9 cellular contexts compared by ENCODE assay signal in genomic region chr2:32591669-32592463, GRCh38. TPM values are rescaled to one million over a fixed set of nuclear protein-coding genes. Genes with fewer than 3 reads are reported as not detected.
DNase-seq lines count a peak whose midpoint lies in the region; ATAC-seq and TF ChIP-seq lines count a peak whose summit lies in the region.
"Had no signal": no experiment of that assay in that cellular context is flagged by ENCODE, and none has a peak within 500 bp of the region (broad histone marks: within the 10 kb centered on the region; RNA-seq: fewer than 3 reads in every experiment).

No MANE protein-coding gene starts in this region.

- peaks cover 40% of the 10 kb centered on the region for H3K4me1 Mint-ChIP-seq in T-helper 1 cell treated with Interleukin-12 subunit alpha and Interleukin-12 subunit beta and Interleukin-4 antibody, amounts not matched to agents 30 μg/mL and 1 μg/mL, for 36 hours (ENCODE audit: low read depth)
- H3K4me1 Mint-ChIP-seq in naive thymus-derived CD8-positive, alpha-beta T cell = peaks cover 6 to 31% (median 24%) of the 10 kb centered on the region in 4 donors
- no peaks in the 10 kb centered on the region for H3K4me1 Mint-ChIP-seq in progenitor cell of endocrine pancreas (ENCODE audit: low read depth)

- H3K4me3 Mint-ChIP-seq in T-helper 1 cell treated with Interleukin-12 subunit alpha and Interleukin-12 subunit beta and Interleukin-4 antibody, amounts not matched to agents 30 μg/mL and 1 μg/mL, for 36 hours = peak overlapping the region; percentile 34
- H3K4me3 Mint-ChIP-seq in naive thymus-derived CD8-positive, alpha-beta T cell = peak overlapping the region in 4 of 10 donors; percentile 7 to 27 (median 17)
- no peak overlapping the region for H3K4me3 Mint-ChIP-seq in progenitor cell of endocrine pancreas (ENCODE audit: low read depth)

- H3K9me3 Mint-ChIP-seq in T-helper 1 cell treated with Interleukin-12 subunit alpha and Interleukin-12 subunit beta and Interleukin-4 antibody, amounts not matched to agents 30 μg/mL and 1 μg/mL, for 36 hours = no peaks in the 10 kb centered on the region
- H3K9me3 Mint-ChIP-seq in naive thymus-derived CD8-positive, alpha-beta T cell = no peaks in the 10 kb centered on the region
- no peaks in the 10 kb centered on the region for H3K9me3 Mint-ChIP-seq in progenitor cell of endocrine pancreas (ENCODE audit: low read depth)

- POLR2A ChIA-PET in naive thymus-derived CD8-positive, alpha-beta T cell (lab: Charles Lee) = interaction anchor here (0.7 kb wide), 1 partner anchor 84 kb away, joined by 3 read pairs; no protein-coding TSS in a partner anchor

- peak overlapping the region; percentile 92 for H3K27ac Mint-ChIP-seq in T-helper 1 cell treated with Interleukin-12 subunit alpha and Interleukin-12 subunit beta and Interleukin-4 antibody, amounts not matched to agents 30 μg/mL and 1 μg/mL, for 36 hours
- peak overlapping the region in 8 of 10 donors; percentile 7 to 89 (median 63) for H3K27ac Mint-ChIP-seq in naive thymus-derived CD8-positive, alpha-beta T cell
- H3K27ac Mint-ChIP-seq in progenitor cell of endocrine pancreas = no peak overlapping the region

- H3K27me3 Mint-ChIP-seq in T-helper 1 cell treated with Interleukin-12 subunit alpha and Interleukin-12 subunit beta and Interleukin-4 antibody, amounts not matched to agents 30 μg/mL and 1 μg/mL, for 36 hours (ENCODE audit: low read depth) = no peaks in the 10 kb centered on the region
- H3K27me3 Mint-ChIP-seq in naive thymus-derived CD8-positive, alpha-beta T cell = no peaks in the 10 kb centered on the region
- no peaks in the 10 kb centered on the region for H3K27me3 Mint-ChIP-seq in progenitor cell of endocrine pancreas

- H3K36me3 Mint-ChIP-seq in T-helper 1 cell treated with Interleukin-12 subunit alpha and Interleukin-12 subunit beta and Interleukin-4 antibody, amounts not matched to agents 30 μg/mL and 1 μg/mL, for 36 hours (ENCODE audit: low read depth) = peaks cover 34% of the 10 kb centered on the region
- H3K36me3 Mint-ChIP-seq in naive thymus-derived CD8-positive, alpha-beta T cell = peaks cover 0 to 36% (median 4%) of the 10 kb centered on the region in 3 donors
- H3K36me3 Mint-ChIP-seq in progenitor cell of endocrine pancreas (ENCODE audit: insufficient read depth) = peaks cover 2% of the 10 kb centered on the region

- peak; percentile 95 to 97 for ATAC-seq in activated CD4-positive, CD25-positive, alpha-beta regulatory T cell treated with anti-CD3 and anti-CD28 coated beads, Interleukin-2, amount 50 U/mL, for 24 hours
- peak; percentile 77 for ATAC-seq in HG03064 (IDR thresholded peaks at IDR 0.05; ENCODE audit: low read depth, unreplicated experiment)
- peak; percentile 65 to 93 for ATAC-seq in naive thymus-derived CD8-positive, alpha-beta T cell

- no peak for TF ChIP-seq CTCF in progenitor cell of endocrine pancreas (IDR thresholded peaks at IDR 0.05; ENCODE audit: unreplicated experiment)

- DNase-seq in activated CD4-positive, CD25-positive, alpha-beta regulatory T cell (lab: John Stamatoyannopoulos, UW) = no peak
- DNase-seq in naive thymus-derived CD8-positive, alpha-beta T cell = peak in 3 of 10 donors; percentile 7 to 30 (median 29)
- DNase-seq in retina = no peak
- no peak for DNase-seq in NCI-H2029 treated with DMSO at 0.1 percent for 48 hours (lab: John Stamatoyannopoulos, UW)
- no peak for DNase-seq in progenitor cell of endocrine pancreas (ENCODE audit: low spot score, unreplicated experiment)
- DNase-seq: colonic mucosa had no signal

RNA-seq across cellular contexts. Expression of gene TTC27, which starts 36.0 kb away (rescaled TPM):
- total RNA-seq in naive thymus-derived CD8-positive, alpha-beta T cell = 10 to 100 TPM; 22.1 to 28.3 TPM
- polyA plus RNA-seq in naive thymus-derived CD8-positive, alpha-beta T cell = 10 to 100 TPM; 19.5 to 29.1 (median 24.8) TPM
- 20.5 and 21.8 TPM in 2 replicates for total RNA-seq in progenitor cell of endocrine pancreas
